1 cellular context compared by ENCODE assay signal in the genomic region with DNA sequence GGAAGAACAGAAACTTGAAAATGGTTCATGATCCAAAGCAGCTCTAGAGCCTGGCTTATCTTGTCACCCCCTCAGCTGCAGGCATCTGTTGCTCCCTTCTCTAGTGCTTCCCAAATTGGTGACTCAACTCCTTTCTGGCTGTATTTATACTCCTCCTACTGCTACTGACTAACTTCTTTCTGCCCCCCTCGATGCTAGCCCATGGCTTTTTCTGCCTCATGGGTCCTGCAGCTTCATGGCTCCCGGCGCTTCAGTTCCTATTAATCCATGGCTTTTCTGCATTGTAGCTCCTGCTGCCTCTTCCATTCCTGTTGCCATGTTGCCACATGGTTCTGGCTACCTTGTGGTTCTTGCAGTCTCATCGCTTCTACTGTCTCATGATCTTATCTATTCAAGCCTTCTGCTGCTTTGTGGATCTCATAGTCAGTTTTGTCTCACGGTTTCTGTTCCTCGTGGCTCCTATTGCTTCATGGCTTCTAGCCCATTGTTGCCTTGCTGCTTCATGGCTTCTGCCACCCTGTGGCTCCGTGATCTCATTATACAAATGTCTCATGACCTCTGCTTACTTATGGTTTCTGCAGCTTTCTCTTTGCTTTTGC.
TF ChIP-seq lines count a peak whose summit lies in the region.

No MANE protein-coding gene starts in this region.

TF ChIP-seq in endothelial cell of umbilical vein, 7 proteins besides CTCF, POLR2A, EP300 and RAD21 (continued from another document):
- TF ChIP-seq EZH2 (IDR thresholded peaks at IDR 0.05; ENCODE audit: borderline replicate concordance, low read depth, low read length, severe bottlenecking) (no peak), GATA2 (IDR thresholded peaks at IDR 0.05; ENCODE audit: insufficient read depth, insufficient read length, low read depth, low read length) (no peak), JUN (IDR thresholded peaks at IDR 0.05; ENCODE audit: borderline replicate concordance, insufficient read depth, insufficient read length, low read depth) (no peak), POLR2AphosphoS5 (IDR thresholded peaks at IDR 0.05; ENCODE audit: insufficient read depth, low read depth, low read length) (no peak), MAX (IDR thresholded peaks at IDR 0.05; ENCODE audit: insufficient read depth, insufficient read length) (no peak)
TF ChIP-seq in endothelial cell of umbilical vein: peak in this region for 0.
